In the genomic region with DNA sequence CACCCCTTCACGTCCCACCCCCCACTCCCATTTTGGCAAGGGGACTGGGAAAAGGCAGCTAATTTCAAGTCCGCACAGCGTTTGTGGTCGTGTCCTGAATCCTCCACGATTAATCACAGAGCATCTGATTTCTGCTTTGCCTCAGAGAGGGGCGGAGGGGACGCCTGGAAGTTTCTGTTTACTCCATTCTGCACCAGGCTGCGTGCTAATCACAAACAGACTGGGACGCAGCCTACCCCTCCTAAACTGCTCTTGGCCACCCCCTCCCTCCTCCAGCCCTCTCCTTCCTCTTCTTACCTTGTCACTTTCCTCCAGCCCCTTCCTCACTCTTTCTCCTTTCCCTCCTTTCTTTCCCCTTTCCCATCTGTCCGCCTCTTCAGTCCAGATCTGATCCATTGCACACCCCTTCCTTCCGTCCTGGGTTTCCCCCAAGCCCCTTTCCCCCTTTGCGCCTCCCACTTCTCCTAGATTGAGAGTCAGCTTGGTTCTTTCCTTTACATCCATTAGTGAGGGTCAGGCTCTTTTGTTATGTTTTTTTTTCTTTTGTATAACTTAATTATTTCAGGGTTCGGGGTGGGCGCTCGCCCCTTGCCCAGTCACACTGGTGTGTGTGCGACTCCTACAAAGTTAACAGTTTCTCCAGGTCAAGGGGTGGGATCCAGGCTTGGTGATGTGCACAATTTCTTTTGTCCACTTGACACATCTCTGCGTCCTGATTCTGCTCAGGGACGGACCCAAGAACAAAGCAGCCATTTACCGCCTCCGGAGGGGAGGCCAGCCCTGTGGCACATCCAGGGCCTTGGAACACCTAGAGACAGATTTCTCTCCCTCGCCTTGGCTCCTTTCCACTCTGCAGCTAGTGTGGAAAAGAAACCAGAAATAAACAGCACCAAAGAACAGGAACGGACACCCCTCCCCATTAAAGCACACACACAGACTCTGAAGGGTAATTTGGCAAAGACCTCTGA, we compare ENCODE assay signal across 1 cellular context.
TF ChIP-seq lines count a peak whose summit lies in the region.

No MANE protein-coding gene starts in this region.

TF ChIP-seq in HepG2, 621 proteins besides CTCF, POLR2A, EP300 and RAD21 (continued from another document):
- TF ChIP-seq ATF1 (CRISPR knock-in tag; IDR thresholded peaks at IDR 0.05) (no peak), SOX13 (IDR thresholded peaks at IDR 0.05) (no peak), SOX13 (CRISPR knock-in tag; conservative IDR thresholded peaks at IDR 0.05 in 1 of 2, IDR thresholded peaks at IDR 0.05 in 1 of 2) (0 out of 4 replicates have a peak, but pooled peaks of 1 of the 2 experiments have one; percentile 23), SOX5 (CRISPR knock-in tag; IDR thresholded peaks at IDR 0.05; ENCODE audit: borderline replicate concordance) (peak; percentile 17; the same call in 1 of the 2 replicates), CREM (IDR thresholded peaks at IDR 0.05) (no peak), CREM (CRISPR knock-in tag; IDR thresholded peaks at IDR 0.05) (no peak), ZNF670 (CRISPR knock-in tag; IDR thresholded peaks at IDR 0.05; ENCODE audit: borderline replicate concordance) (no peak), GPN1 (CRISPR knock-in tag; IDR thresholded peaks at IDR 0.05; ENCODE audit: borderline replicate concordance) (no peak), ZNF30 (CRISPR knock-in tag; IDR thresholded peaks at IDR 0.05) (no peak), HOXA3 (CRISPR knock-in tag; IDR thresholded peaks at IDR 0.05) (no peak), PCBP2 (optimal IDR thresholded peaks at IDR 0.05; ENCODE audit: low read depth, low read length, poor library complexity, severe bottlenecking) (peak; percentile 77), THAP11 (CRISPR knock-in tag; IDR thresholded peaks at IDR 0.05) (no peak), ZNF496 (CRISPR knock-in tag; IDR thresholded peaks at IDR 0.05; ENCODE audit: insufficient replicate concordance) (no peak), ZNF674 (CRISPR knock-in tag; IDR thresholded peaks at IDR 0.05; ENCODE audit: low read depth) (no peak), ZNF12 (CRISPR knock-in tag; IDR thresholded peaks at IDR 0.05) (no peak), ZNF326 (CRISPR knock-in tag; IDR thresholded peaks at IDR 0.05; ENCODE audit: borderline replicate concordance) (no peak), NONO (IDR thresholded peaks at IDR 0.05) (no peak), NONO (CRISPR knock-in tag; conservative IDR thresholded peaks at IDR 0.05) (no peak), MATR3 (CRISPR knock-in tag; IDR thresholded peaks at IDR 0.05) (0 out of 2 replicates have a peak, but pooled peaks have one; percentile 25), TBP (CRISPR knock-in tag; IDR thresholded peaks at IDR 0.05) (no peak), ZFP82 (CRISPR knock-in tag; IDR thresholded peaks at IDR 0.05; ENCODE audit: borderline replicate concordance) (no peak), RFXANK (CRISPR knock-in tag; IDR thresholded peaks at IDR 0.05) (no peak), ETV5 (CRISPR knock-in tag; IDR thresholded peaks at IDR 0.05; ENCODE audit: borderline replicate concordance) (no peak), ZNF879 (CRISPR knock-in tag; IDR thresholded peaks at IDR 0.05) (no peak), IKZF1 (IDR thresholded peaks at IDR 0.05) (no peak), SMC3 (IDR thresholded peaks at IDR 0.05; ENCODE audit: low read length) (no peak), ZNF792 (CRISPR knock-in tag; IDR thresholded peaks at IDR 0.05) (no peak)
- TF ChIP-seq, protein P1, sequence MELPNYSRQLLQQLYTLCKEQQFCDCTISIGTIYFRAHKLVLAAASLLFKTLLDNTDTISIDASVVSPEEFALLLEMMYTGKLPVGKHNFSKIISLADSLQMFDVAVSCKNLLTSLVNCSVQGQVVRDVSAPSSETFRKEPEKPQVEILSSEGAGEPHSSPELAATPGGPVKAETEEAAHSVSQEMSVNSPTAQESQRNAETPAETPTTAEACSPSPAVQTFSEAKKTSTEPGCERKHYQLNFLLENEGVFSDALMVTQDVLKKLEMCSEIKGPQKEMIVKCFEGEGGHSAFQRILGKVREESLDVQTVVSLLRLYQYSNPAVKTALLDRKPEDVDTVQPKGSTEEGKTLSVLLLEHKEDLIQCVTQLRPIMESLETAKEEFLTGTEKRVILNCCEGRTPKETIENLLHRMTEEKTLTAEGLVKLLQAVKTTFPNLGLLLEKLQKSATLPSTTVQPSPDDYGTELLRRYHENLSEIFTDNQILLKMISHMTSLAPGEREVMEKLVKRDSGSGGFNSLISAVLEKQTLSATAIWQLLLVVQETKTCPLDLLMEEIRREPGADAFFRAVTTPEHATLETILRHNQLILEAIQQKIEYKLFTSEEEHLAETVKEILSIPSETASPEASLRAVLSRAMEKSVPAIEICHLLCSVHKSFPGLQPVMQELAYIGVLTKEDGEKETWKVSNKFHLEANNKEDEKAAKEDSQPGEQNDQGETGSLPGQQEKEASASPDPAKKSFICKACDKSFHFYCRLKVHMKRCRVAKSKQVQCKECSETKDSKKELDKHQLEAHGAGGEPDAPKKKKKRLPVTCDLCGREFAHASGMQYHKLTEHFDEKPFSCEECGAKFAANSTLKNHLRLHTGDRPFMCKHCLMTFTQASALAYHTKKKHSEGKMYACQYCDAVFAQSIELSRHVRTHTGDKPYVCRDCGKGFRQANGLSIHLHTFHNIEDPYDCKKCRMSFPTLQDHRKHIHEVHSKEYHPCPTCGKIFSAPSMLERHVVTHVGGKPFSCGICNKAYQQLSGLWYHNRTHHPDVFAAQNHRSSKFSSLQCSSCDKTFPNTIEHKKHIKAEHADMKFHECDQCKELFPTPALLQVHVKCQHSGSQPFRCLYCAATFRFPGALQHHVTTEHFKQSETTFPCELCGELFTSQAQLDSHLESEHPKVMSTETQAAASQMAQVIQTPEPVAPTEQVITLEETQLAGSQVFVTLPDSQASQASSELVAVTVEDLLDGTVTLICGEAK (IDR thresholded peaks at IDR 0.05): 0 out of 2 replicates have a peak, but pooled peaks have one; percentile 11
- TF ChIP-seq, protein P1 (CRISPR knock-in tag; IDR thresholded peaks at IDR 0.05): no peak
- TF ChIP-seq, protein P2, sequence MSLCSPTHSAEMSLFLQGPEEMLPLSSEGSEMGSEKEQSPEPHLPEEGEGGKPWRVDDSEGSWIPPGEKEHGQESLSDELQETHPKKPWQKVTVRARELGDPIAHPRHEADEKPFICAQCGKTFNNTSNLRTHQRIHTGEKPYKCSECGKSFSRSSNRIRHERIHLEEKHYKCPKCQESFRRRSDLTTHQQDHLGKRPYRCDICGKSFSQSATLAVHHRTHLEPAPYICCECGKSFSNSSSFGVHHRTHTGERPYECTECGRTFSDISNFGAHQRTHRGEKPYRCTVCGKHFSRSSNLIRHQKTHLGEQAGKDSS (CRISPR knock-in tag; IDR thresholded peaks at IDR 0.05; ENCODE audit: borderline replicate concordance, low read depth): no peak
- TF ChIP-seq, protein P3, sequence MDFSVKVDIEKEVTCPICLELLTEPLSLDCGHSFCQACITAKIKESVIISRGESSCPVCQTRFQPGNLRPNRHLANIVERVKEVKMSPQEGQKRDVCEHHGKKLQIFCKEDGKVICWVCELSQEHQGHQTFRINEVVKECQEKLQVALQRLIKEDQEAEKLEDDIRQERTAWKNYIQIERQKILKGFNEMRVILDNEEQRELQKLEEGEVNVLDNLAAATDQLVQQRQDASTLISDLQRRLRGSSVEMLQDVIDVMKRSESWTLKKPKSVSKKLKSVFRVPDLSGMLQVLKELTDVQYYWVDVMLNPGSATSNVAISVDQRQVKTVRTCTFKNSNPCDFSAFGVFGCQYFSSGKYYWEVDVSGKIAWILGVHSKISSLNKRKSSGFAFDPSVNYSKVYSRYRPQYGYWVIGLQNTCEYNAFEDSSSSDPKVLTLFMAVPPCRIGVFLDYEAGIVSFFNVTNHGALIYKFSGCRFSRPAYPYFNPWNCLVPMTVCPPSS (IDR thresholded peaks at IDR 0.05): no peak
- TF ChIP-seq, protein P4, sequence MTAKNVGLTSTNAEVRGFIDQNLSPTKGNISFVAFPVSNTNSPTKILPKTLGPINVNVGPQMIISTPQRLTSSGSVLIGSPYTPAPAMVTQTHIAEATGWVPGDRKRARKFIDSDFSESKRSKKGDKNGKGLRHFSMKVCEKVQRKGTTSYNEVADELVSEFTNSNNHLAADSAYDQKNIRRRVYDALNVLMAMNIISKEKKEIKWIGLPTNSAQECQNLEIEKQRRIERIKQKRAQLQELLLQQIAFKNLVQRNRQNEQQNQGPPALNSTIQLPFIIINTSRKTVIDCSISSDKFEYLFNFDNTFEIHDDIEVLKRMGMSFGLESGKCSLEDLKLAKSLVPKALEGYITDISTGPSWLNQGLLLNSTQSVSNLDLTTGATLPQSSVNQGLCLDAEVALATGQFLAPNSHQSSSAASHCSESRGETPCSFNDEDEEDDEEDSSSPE (CRISPR knock-in tag; IDR thresholded peaks at IDR 0.05): no peak
- TF ChIP-seq, protein P5, sequence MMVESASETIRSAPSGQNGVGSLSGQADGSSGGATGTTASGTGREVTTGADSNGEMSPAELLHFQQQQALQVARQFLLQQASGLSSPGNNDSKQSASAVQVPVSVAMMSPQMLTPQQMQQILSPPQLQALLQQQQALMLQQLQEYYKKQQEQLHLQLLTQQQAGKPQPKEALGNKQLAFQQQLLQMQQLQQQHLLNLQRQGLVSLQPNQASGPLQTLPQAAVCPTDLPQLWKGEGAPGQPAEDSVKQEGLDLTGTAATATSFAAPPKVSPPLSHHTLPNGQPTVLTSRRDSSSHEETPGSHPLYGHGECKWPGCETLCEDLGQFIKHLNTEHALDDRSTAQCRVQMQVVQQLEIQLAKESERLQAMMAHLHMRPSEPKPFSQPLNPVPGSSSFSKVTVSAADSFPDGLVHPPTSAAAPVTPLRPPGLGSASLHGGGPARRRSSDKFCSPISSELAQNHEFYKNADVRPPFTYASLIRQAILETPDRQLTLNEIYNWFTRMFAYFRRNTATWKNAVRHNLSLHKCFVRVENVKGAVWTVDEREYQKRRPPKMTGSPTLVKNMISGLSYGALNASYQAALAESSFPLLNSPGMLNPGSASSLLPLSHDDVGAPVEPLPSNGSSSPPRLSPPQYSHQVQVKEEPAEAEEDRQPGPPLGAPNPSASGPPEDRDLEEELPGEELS (CRISPR knock-in tag; IDR thresholded peaks at IDR 0.05): no peak
- TF ChIP-seq, protein P6, sequence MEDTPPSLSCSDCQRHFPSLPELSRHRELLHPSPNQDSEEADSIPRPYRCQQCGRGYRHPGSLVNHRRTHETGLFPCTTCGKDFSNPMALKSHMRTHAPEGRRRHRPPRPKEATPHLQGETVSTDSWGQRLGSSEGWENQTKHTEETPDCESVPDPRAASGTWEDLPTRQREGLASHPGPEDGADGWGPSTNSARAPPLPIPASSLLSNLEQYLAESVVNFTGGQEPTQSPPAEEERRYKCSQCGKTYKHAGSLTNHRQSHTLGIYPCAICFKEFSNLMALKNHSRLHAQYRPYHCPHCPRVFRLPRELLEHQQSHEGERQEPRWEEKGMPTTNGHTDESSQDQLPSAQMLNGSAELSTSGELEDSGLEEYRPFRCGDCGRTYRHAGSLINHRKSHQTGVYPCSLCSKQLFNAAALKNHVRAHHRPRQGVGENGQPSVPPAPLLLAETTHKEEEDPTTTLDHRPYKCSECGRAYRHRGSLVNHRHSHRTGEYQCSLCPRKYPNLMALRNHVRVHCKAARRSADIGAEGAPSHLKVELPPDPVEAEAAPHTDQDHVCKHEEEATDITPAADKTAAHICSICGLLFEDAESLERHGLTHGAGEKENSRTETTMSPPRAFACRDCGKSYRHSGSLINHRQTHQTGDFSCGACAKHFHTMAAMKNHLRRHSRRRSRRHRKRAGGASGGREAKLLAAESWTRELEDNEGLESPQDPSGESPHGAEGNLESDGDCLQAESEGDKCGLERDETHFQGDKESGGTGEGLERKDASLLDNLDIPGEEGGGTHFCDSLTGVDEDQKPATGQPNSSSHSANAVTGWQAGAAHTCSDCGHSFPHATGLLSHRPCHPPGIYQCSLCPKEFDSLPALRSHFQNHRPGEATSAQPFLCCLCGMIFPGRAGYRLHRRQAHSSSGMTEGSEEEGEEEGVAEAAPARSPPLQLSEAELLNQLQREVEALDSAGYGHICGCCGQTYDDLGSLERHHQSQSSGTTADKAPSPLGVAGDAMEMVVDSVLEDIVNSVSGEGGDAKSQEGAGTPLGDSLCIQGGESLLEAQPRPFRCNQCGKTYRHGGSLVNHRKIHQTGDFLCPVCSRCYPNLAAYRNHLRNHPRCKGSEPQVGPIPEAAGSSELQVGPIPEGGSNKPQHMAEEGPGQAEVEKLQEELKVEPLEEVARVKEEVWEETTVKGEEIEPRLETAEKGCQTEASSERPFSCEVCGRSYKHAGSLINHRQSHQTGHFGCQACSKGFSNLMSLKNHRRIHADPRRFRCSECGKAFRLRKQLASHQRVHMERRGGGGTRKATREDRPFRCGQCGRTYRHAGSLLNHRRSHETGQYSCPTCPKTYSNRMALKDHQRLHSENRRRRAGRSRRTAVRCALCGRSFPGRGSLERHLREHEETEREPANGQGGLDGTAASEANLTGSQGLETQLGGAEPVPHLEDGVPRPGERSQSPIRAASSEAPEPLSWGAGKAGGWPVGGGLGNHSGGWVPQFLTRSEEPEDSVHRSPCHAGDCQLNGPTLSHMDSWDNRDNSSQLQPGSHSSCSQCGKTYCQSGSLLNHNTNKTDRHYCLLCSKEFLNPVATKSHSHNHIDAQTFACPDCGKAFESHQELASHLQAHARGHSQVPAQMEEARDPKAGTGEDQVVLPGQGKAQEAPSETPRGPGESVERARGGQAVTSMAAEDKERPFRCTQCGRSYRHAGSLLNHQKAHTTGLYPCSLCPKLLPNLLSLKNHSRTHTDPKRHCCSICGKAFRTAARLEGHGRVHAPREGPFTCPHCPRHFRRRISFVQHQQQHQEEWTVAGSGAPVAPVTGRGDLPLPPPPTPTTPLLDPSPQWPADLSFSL (CRISPR knock-in tag; IDR thresholded peaks at IDR 0.05): no peak
